In the genomic region with DNA sequence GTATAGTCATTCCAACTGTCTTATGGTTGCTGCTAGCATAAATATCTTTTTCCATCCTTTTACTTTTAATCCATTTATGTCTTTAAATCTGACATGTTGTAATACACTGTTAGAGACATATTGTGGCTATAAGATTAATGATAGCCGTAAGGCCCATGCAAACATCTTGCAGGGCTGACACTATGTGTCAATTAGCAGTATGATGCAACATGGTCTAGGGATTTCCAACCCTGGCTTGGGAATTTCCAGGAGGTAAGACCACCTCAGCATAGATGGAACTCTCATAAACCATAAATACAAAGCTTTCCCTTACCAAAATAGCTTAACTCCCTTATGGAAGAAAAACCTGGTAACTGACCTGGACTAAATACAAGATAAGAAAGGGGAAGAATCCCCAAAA, we compare ENCODE assay signal across 24 cellular contexts. TPM values are rescaled to one million over a fixed set of nuclear protein-coding genes. Genes with fewer than 3 reads are reported as not detected.
A peak's percentile ranks its signal among the peaks of the same experiment; 100 is the strongest.
DNase-seq lines count a peak whose midpoint lies in the region; ATAC-seq and TF ChIP-seq lines count a peak whose summit lies in the region.
"Had no signal": no experiment of that assay in that cellular context is flagged by ENCODE, and none has a peak within 500 bp of the region (broad histone marks: within the 10 kb centered on the region; RNA-seq: fewer than 3 reads in every experiment).

No MANE protein-coding gene starts in this region.

- no peak for TF ChIP-seq CTCF in progenitor cell of endocrine pancreas (IDR thresholded peaks at IDR 0.05; ENCODE audit: unreplicated experiment)
- TF ChIP-seq CTCF in foreskin keratinocyte (conservative IDR thresholded peaks at IDR 0.05) = no peak

- no peaks in the 10 kb centered on the region for H3K27me3 ChIP-seq in foreskin keratinocyte
- H3K27me3 ChIP-seq: ovary, Peyer's patch had no signal

- H3K9me3 Mint-ChIP-seq in activated naive CD8-positive, alpha-beta T cell treated with anti-CD3 and anti-CD28 coated beads for 36 hours = peaks cover 5% of the 10 kb centered on the region
- peaks cover 6% of the 10 kb centered on the region for H3K9me3 Mint-ChIP-seq in activated naive CD8-positive, alpha-beta T cell treated with anti-CD3 and anti-CD28 coated beads, Interleukin-2, amount 50 U/mL, for 24 hours
- peaks cover 14% of the 10 kb centered on the region for H3K9me3 Mint-ChIP-seq in progenitor cell of endocrine pancreas (ENCODE audit: low read depth)
- H3K9me3 Mint-ChIP-seq: activated T-helper 17 cell treated with anti-CD3 and anti-CD28 coated beads, Interleukin-2, amount 50 U/mL, for 72 hours had no signal

- peak overlapping the region; percentile 51 for H3K27ac Mint-ChIP-seq in activated naive CD8-positive, alpha-beta T cell treated with anti-CD3 and anti-CD28 coated beads for 36 hours
- H3K27ac Mint-ChIP-seq in activated naive CD8-positive, alpha-beta T cell treated with anti-CD3 and anti-CD28 coated beads, Interleukin-2, amount 50 U/mL, for 24 hours = no peak overlapping the region
- peak overlapping the region; percentile 27 for H3K27ac Mint-ChIP-seq in progenitor cell of endocrine pancreas
- H3K27ac Mint-ChIP-seq: activated naive CD4-positive, alpha-beta T cell treated with anti-CD3 and anti-CD28 coated beads, Interleukin-2, amount 50 U/mL, for 24 hours; activated T-helper 17 cell treated with anti-CD3 and anti-CD28 coated beads, Interleukin-2, amount 50 U/mL, for 72 hours; B cell; dendritic cell treated with granulocyte-macrophage colony-stimulating factor and Interleukin-4, amounts not matched to agents 40 ng/mL and 50 ng/mL, for 4 days had no signal

- no peak for DNase-seq in activated naive CD8-positive, alpha-beta T cell treated with anti-CD3 and anti-CD28 coated beads for 36 hours
- no peak for DNase-seq in activated naive CD8-positive, alpha-beta T cell treated with anti-CD3 and anti-CD28 coated beads, Interleukin-2, amount 50 U/mL, for 24 hours
- DNase-seq in NCI-H82 (lab: John Stamatoyannopoulos, UW) (peak; percentile 92), glomerular visceral epithelial cell (ENCODE audit: extremely low spot score) (peak; percentile 30), progenitor cell of endocrine pancreas (ENCODE audit: low spot score, unreplicated experiment) (no peak), foreskin keratinocyte (no peak), NOMO-1 (lab: John Stamatoyannopoulos, UW; ENCODE audit: unreplicated experiment in 2 of 2) (no peak)
- DNase-seq: activated CD4-positive, alpha-beta T cell treated with anti-CD3 and anti-CD28 coated beads, Interleukin-2, amount 50 U/mL, for 4 hours; aorta; DMS153; NCI-H1436; NCI-H2107; ovary; retina; SIG-M5; small intestine; trophoblast cell had no signal

- H3K4me1 Mint-ChIP-seq in activated naive CD8-positive, alpha-beta T cell treated with anti-CD3 and anti-CD28 coated beads for 36 hours = peaks cover 13% of the 10 kb centered on the region
- H3K4me1 Mint-ChIP-seq in activated naive CD8-positive, alpha-beta T cell treated with anti-CD3 and anti-CD28 coated beads, Interleukin-2, amount 50 U/mL, for 24 hours = peaks cover 20% of the 10 kb centered on the region
- H3K4me1 Mint-ChIP-seq in progenitor cell of endocrine pancreas (ENCODE audit: low read depth) = no peaks in the 10 kb centered on the region
- H3K4me1 Mint-ChIP-seq: activated T-helper 17 cell treated with anti-CD3 and anti-CD28 coated beads, Interleukin-2, amount 50 U/mL, for 72 hours; B cell had no signal

- no peaks in the 10 kb centered on the region for H3K4me1 ChIP-seq in foreskin keratinocyte
- H3K4me1 ChIP-seq: A549, Peyer's patch had no signal

- peaks cover 89% of the 10 kb centered on the region for H3K36me3 Mint-ChIP-seq in activated naive CD8-positive, alpha-beta T cell treated with anti-CD3 and anti-CD28 coated beads for 36 hours
- H3K36me3 Mint-ChIP-seq in activated naive CD8-positive, alpha-beta T cell treated with anti-CD3 and anti-CD28 coated beads, Interleukin-2, amount 50 U/mL, for 24 hours (ENCODE audit: low read depth) = peaks cover 92% of the 10 kb centered on the region
- H3K36me3 Mint-ChIP-seq in progenitor cell of endocrine pancreas (ENCODE audit: insufficient read depth) = peaks cover 62% of the 10 kb centered on the region

- ATAC-seq in activated naive CD8-positive, alpha-beta T cell treated with anti-CD3 and anti-CD28 coated beads, Interleukin-2, amount 50 U/mL, for 24 hours = no peak
- ATAC-seq in foreskin keratinocyte = no peak
- no peak for ATAC-seq in GM21737 (IDR thresholded peaks at IDR 0.05; ENCODE audit: unreplicated experiment)
- ATAC-seq: A549; activated T-helper 17 cell treated with anti-CD3 and anti-CD28 coated beads, Interleukin-2, amount 50 U/mL, for 72 hours had no signal

- H3K27me3 Mint-ChIP-seq in activated naive CD8-positive, alpha-beta T cell treated with anti-CD3 and anti-CD28 coated beads for 36 hours = no peaks in the 10 kb centered on the region
- no peaks in the 10 kb centered on the region for H3K27me3 Mint-ChIP-seq in activated naive CD8-positive, alpha-beta T cell treated with anti-CD3 and anti-CD28 coated beads, Interleukin-2, amount 50 U/mL, for 24 hours
- no peaks in the 10 kb centered on the region for H3K27me3 Mint-ChIP-seq in progenitor cell of endocrine pancreas
- H3K27me3 Mint-ChIP-seq: activated naive CD4-positive, alpha-beta T cell treated with anti-CD3 and anti-CD28 coated beads, Interleukin-2, amount 50 U/mL, for 24 hours; activated T-helper 17 cell treated with anti-CD3 and anti-CD28 coated beads, Interleukin-2, amount 50 U/mL, for 72 hours; B cell; dendritic cell treated with granulocyte-macrophage colony-stimulating factor and Interleukin-4, amounts not matched to agents 40 ng/mL and 50 ng/mL, for 4 days had no signal

- no peak overlapping the region for H3K27ac ChIP-seq in foreskin keratinocyte
- H3K27ac ChIP-seq: A549, ovary, Peyer's patch had no signal

- H3K4me3 Mint-ChIP-seq in activated naive CD8-positive, alpha-beta T cell treated with anti-CD3 and anti-CD28 coated beads for 36 hours = no peak overlapping the region
- H3K4me3 Mint-ChIP-seq in activated naive CD8-positive, alpha-beta T cell treated with anti-CD3 and anti-CD28 coated beads, Interleukin-2, amount 50 U/mL, for 24 hours = no peak overlapping the region
- H3K4me3 Mint-ChIP-seq in progenitor cell of endocrine pancreas (ENCODE audit: low read depth) = no peak overlapping the region
- H3K4me3 Mint-ChIP-seq: activated naive CD4-positive, alpha-beta T cell treated with anti-CD3 and anti-CD28 coated beads, Interleukin-2, amount 50 U/mL, for 24 hours; activated T-helper 17 cell treated with anti-CD3 and anti-CD28 coated beads, Interleukin-2, amount 50 U/mL, for 72 hours; B cell; dendritic cell treated with granulocyte-macrophage colony-stimulating factor and Interleukin-4, amounts not matched to agents 40 ng/mL and 50 ng/mL, for 4 days had no signal

RNA-seq across cellular contexts. Expression of a gene that starts 16.5 kb away (rescaled TPM):
- 10 to 100 TPM; 71.6 to 72.9 TPM for total RNA-seq in activated naive CD8-positive, alpha-beta T cell treated with anti-CD3 and anti-CD28 coated beads for 36 hours
- total RNA-seq in progenitor cell of endocrine pancreas (49.2 and 55.1 TPM in 2 replicates), foreskin keratinocyte (23.5 and 24.6 TPM in 2 replicates)
- 21.6 and 27.8 TPM in 2 replicates for polyA plus RNA-seq in foreskin keratinocyte

RNA-seq across cellular contexts. Expression of a gene that starts 22.8 kb away (rescaled TPM):
- total RNA-seq in activated naive CD8-positive, alpha-beta T cell treated with anti-CD3 and anti-CD28 coated beads for 36 hours = not detected
- total RNA-seq in progenitor cell of endocrine pancreas = 0.31 and 0.40 TPM in 2 replicates
- total RNA-seq in foreskin keratinocyte = 0.25 and 0.92 TPM in 2 replicates
- 0.20 and 0.71 TPM in 2 replicates for polyA plus RNA-seq in foreskin keratinocyte
- total RNA-seq: aorta had no signal

Comparison
In these comparisons a context has a peak if more than half of its experiments do, and no peak if none do; other contexts are left out.
1. DNase-seq: peak in NCI-H82 (single experiment) and glomerular visceral epithelial cell (single experiment); none in activated naive CD8-positive, alpha-beta T cell treated with anti-CD3 and anti-CD28 coated beads for 36 hours (single experiment), activated naive CD8-positive, alpha-beta T cell treated with anti-CD3 and anti-CD28 coated beads, Interleukin-2, amount 50 U/mL, for 24 hours (single experiment), progenitor cell of endocrine pancreas (single experiment), foreskin keratinocyte (0 of 2) and NOMO-1 (0 of 2).